ENCODE assay signal across 17 cellular contexts in the genomic region with DNA sequence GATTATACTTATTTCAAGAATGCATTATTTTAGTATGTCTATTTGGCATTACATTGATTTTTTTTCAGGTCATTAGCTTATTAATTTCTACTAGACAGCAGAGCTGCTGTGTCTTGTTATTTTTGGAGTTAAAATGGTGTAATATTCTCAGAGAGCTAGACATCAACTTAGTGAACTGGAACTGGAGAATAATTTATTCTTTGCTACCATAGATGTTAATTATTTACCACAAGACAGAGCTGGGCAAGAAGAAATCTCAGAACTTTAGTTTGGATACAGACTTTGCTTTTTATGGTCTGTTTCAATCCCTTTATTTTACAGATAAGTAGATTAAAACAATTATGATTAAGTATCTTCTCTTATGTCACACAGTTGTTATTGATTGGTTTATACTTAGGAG.
"Had no signal": no experiment of that assay in that cellular context is flagged by ENCODE, and none has a peak within 500 bp of the region (broad histone marks: within the 10 kb centered on the region; RNA-seq: fewer than 3 reads in every experiment).

No MANE protein-coding gene starts in this region.

- H3K4me1 ChIP-seq: gastrocnemius medialis, tibial artery, vagina had no signal

- H3K4me3 ChIP-seq: esophagus muscularis mucosa, gastrocnemius medialis, mucosa of descending colon, tibial artery, upper lobe of left lung, vagina had no signal

- FAIRE-seq: colon had no signal

- H3K27me3 ChIP-seq: esophagus muscularis mucosa, gastrocnemius medialis, tibial artery, upper lobe of left lung, vagina had no signal

- H3K9me3 ChIP-seq: esophagus muscularis mucosa, gastrocnemius medialis, mucosa of descending colon, tibial artery, upper lobe of left lung, vagina had no signal

- H3K27ac ChIP-seq: epithelial cell of prostate, gastrocnemius medialis, tibial artery, upper lobe of left lung, vagina had no signal

- DNase-seq: cerebellar nuclear complex; effector memory CD8-positive, alpha-beta T cell; gastrocnemius medialis; glutamatergic neuron; left ventricle myocardium superior; mucosa of descending colon; naive thymus-derived CD8-positive, alpha-beta T cell; posterior cingulate gyrus; right cardiac atrium; stimulated activated CD4-positive, alpha-beta T cell treated with anti-CD3 and anti-CD28 coated beads, Interleukin-4, amount 100 ng/mL, for 1 hour; stimulated activated CD8-positive, alpha-beta memory T cell treated with anti-CD3 and anti-CD28 coated beads, Interleukin-4, amount 100 ng/mL, for 48 hours; tibial artery; upper lobe of left lung had no signal

- H3K36me3 ChIP-seq: esophagus muscularis mucosa, gastrocnemius medialis, tibial artery, upper lobe of left lung, vagina had no signal
